8 cellular contexts compared by ENCODE assay signal in the genomic region with DNA sequence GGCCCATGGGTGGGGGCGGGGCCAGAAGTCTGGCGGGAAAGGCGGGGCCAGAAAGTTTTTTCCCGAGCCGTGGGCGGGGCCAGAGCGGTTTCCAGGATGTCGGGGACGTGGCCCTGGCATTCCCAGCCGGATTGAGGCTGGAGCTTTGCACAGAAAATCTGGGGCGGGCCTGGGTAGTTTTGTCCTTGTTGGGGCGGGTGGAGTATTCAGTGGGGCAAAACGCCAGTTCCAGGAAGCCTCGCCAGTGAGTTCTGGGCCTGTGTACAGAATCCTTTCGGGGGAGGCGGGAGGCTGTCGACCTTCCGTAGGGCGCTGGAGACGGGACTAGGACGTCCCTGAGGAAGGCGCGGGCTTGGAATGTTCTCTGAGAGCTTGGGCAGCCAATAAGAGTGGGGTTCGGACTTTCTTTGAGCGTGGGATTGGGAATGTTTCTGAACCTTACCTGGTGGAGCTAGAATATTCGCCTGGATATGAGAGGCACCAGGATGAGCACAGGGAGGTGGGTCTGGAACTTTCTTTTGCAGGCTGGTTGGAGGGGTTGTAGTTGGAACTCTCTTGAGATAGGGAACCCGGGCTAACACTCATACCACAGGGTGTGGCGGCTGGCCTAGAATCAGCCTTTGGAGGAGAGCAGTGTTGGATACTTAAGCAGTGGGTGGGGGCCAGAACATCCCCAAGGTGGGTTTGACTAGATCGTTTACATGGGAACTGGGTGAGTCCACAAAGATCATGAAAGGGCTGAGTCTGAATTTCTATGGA. TPM values are rescaled to one million over a fixed set of nuclear protein-coding genes. Genes with fewer than 3 reads are reported as not detected.
DNase-seq lines count a peak whose midpoint lies in the region; ATAC-seq lines count a peak whose summit lies in the region.

No MANE protein-coding gene starts in this region.

- CTCF ChIA-PET in activated CD4-positive, alpha-beta memory T cell treated with anti-CD3 and anti-CD28 coated beads, Interleukin-2, amount 10 ng/mL, durations not matched to agents 7 days and 5 days (lab: Charles Lee) = interaction anchor here (0.8 to 3.6 kb wide), 4 partner anchors 12 to 163 kb away, joined by 3 to 73 read pairs (median 6); no protein-coding TSS in a partner anchor

- peaks cover 42% of the 10 kb centered on the region for H3K4me1 Mint-ChIP-seq in activated CD4-positive, alpha-beta memory T cell treated with anti-CD3 and anti-CD28 coated beads, Interleukin-2, amount 10 ng/mL, durations not matched to agents 7 days and 5 days

- peaks cover 38% of the 10 kb centered on the region for H3K36me3 Mint-ChIP-seq in activated CD4-positive, alpha-beta memory T cell treated with anti-CD3 and anti-CD28 coated beads, Interleukin-2, amount 10 ng/mL, durations not matched to agents 7 days and 5 days (ENCODE audit: low read depth)

- POLR2A ChIA-PET in activated CD4-positive, alpha-beta memory T cell treated with anti-CD3 and anti-CD28 coated beads, Interleukin-2, amount 10 ng/mL, durations not matched to agents 7 days and 5 days (lab: Charles Lee) = interaction anchor here (1.2 to 3.0 kb wide), 8 partner anchors 12 to 146 kb away, joined by 3 to 85 read pairs (median 12); a partner anchor contains a TSS

- H3K27ac ChIP-seq in skin epidermis = peak overlapping the region in 20 of 21 experiments; percentile 67 to 97 (median 92)

- no peaks in the 10 kb centered on the region for H3K9me3 Mint-ChIP-seq in activated CD4-positive, alpha-beta memory T cell treated with anti-CD3 and anti-CD28 coated beads, Interleukin-2, amount 10 ng/mL, durations not matched to agents 7 days and 5 days

- peak overlapping the region; percentile 38 to 58 (median 45) for H3K4me3 ChIP-seq in skin epidermis

- no peaks in the 10 kb centered on the region for H3K27me3 Mint-ChIP-seq in activated CD4-positive, alpha-beta memory T cell treated with anti-CD3 and anti-CD28 coated beads, Interleukin-2, amount 10 ng/mL, durations not matched to agents 7 days and 5 days

- DNase-seq in NOMO-1 (lab: John Stamatoyannopoulos, UW; ENCODE audit: unreplicated experiment in 2 of 2) (peak; percentile 59 to 75), NOMO-1 treated with dmso at 0.1 percent for 144 hours (lab: John Stamatoyannopoulos, UW; ENCODE audit: unreplicated experiment) (no peak), left ventricle myocardium superior (peak; percentile 53), LoVo (ENCODE audit: low spot score) (no peak)
- DNase-seq in activated CD4-positive, alpha-beta memory T cell treated with anti-CD3 and anti-CD28 coated beads, Interleukin-2, amount 10 ng/mL, durations not matched to agents 7 days and 5 days = no peak

- ATAC-seq in left ventricle myocardium superior (no peak), GM21423 (IDR thresholded peaks at IDR 0.05; ENCODE audit: unreplicated experiment) (no peak), GM19328 (IDR thresholded peaks at IDR 0.05; ENCODE audit: unreplicated experiment) (no peak)

- H3K27ac Mint-ChIP-seq in activated CD4-positive, alpha-beta memory T cell treated with anti-CD3 and anti-CD28 coated beads, Interleukin-2, amount 10 ng/mL, durations not matched to agents 7 days and 5 days = peak overlapping the region; percentile 85

- intact Hi-C loops in left ventricle myocardium superior (cut with micrococcal nuclease) = no loop called here

- H3K4me3 Mint-ChIP-seq in activated CD4-positive, alpha-beta memory T cell treated with anti-CD3 and anti-CD28 coated beads, Interleukin-2, amount 10 ng/mL, durations not matched to agents 7 days and 5 days = peak overlapping the region; percentile 85

RNA-seq across cellular contexts. Expression of a gene that starts 1.3 kb away (rescaled TPM):
- total RNA-seq in activated CD4-positive, alpha-beta memory T cell treated with anti-CD3 and anti-CD28 coated beads, Interleukin-2, amount 10 ng/mL, durations not matched to agents 7 days and 5 days = 10 to 100 TPM; 29.9 to 30.2 TPM
- 19.2 TPM for total RNA-seq in left ventricle myocardium superior

RNA-seq across cellular contexts. Expression of a gene that starts 17.1 kb away (rescaled TPM):
- 10 to 100 TPM; 12.6 to 13.9 TPM for total RNA-seq in activated CD4-positive, alpha-beta memory T cell treated with anti-CD3 and anti-CD28 coated beads, Interleukin-2, amount 10 ng/mL, durations not matched to agents 7 days and 5 days
- 12.7 TPM for total RNA-seq in left ventricle myocardium superior

RNA-seq across cellular contexts. Expression of a gene that starts 26.6 kb away (rescaled TPM):
- 10 to 100 TPM; 17.3 to 19.0 TPM for total RNA-seq in activated CD4-positive, alpha-beta memory T cell treated with anti-CD3 and anti-CD28 coated beads, Interleukin-2, amount 10 ng/mL, durations not matched to agents 7 days and 5 days
- 5.1 TPM for total RNA-seq in left ventricle myocardium superior

RNA-seq across cellular contexts. Expression of a gene that starts 52.1 kb away (rescaled TPM):
- not detected for total RNA-seq in activated CD4-positive, alpha-beta memory T cell treated with anti-CD3 and anti-CD28 coated beads, Interleukin-2, amount 10 ng/mL, durations not matched to agents 7 days and 5 days
- total RNA-seq in left ventricle myocardium superior = 5.3 TPM

Comparison
In these comparisons a context has a peak if more than half of its experiments do, and no peak if none do; other contexts are left out.
1. DNase-seq: peak in NOMO-1 (2 of 2) and left ventricle myocardium superior (single experiment); none in NOMO-1 treated with dmso at 0.1 percent for 144 hours (single experiment), activated CD4-positive, alpha-beta memory T cell treated with anti-CD3 and anti-CD28 coated beads, Interleukin-2, amount 10 ng/mL, durations not matched to agents 7 days and 5 days (single experiment) and LoVo (single experiment).